In genomic region chr2:240024766-240025165, GRCh38 we compare ENCODE assay signal across 8 cellular contexts. TPM values are rescaled to one million over a fixed set of nuclear protein-coding genes. Genes with fewer than 3 reads are reported as not detected.
DNase-seq lines count a peak whose midpoint lies in the region; ATAC-seq, FAIRE-seq and TF ChIP-seq lines count a peak whose summit lies in the region.

No MANE protein-coding gene starts in this region.

- in situ Hi-C loops in SK-MEL-5 (cut with HindIII; ENCODE audit: low pct_unique_long_range_greater_than_20kb, low sequenced_read_pairs): no loop called here

- peak overlapping the region; percentile 93 for H3K4me3 Mint-ChIP-seq in mesothelial cell of epicardium

- H3K4me3 ChIP-seq in thyroid gland (replicated peaks in 1 of 3): peak overlapping the region; percentile 78 to 96 (median 91)

- H3K36me3 Mint-ChIP-seq in mesothelial cell of epicardium: peaks cover 12% of the 10 kb centered on the region

- no peaks in the 10 kb centered on the region for H3K9me3 Mint-ChIP-seq in mesothelial cell of epicardium

- no peak for FAIRE-seq in GM12892 (lab: Jason Lieb, UNC)

- TF ChIP-seq CTCF in mesothelial cell of epicardium (IDR thresholded peaks at IDR 0.05; ENCODE audit: unreplicated experiment) (no peak), thyroid gland (IDR thresholded peaks at IDR 0.05) (no peak)

- no peaks in the 10 kb centered on the region for H3K27me3 ChIP-seq in thyroid gland

- 0% methylated on average over 16 to 19 of the region's 22 CpGs for WGBS in thyroid gland, 2 donors

- no peak for TF ChIP-seq POLR2A in GM12892 (IDR thresholded peaks at IDR 0.05; ENCODE audit: low read depth, low read length)
- no peak for TF ChIP-seq POLR2A in thyroid gland (IDR thresholded peaks at IDR 0.05)

- peaks cover 10 to 12% of the 10 kb centered on the region in 2 donors for H3K4me1 ChIP-seq in thyroid gland

- intact Hi-C loops in thyroid gland (cut with DNase I): no loop called here

- peak; percentile 16 for ATAC-seq in HG02870 (IDR thresholded peaks at IDR 0.05; ENCODE audit: unreplicated experiment)

- H3K27ac Mint-ChIP-seq in mesothelial cell of epicardium: peak overlapping the region; percentile 96

- H3K27me3 Mint-ChIP-seq in mesothelial cell of epicardium (ENCODE audit: low read depth): peaks cover 7% of the 10 kb centered on the region

- H3K4me1 Mint-ChIP-seq in mesothelial cell of epicardium: peaks cover 15% of the 10 kb centered on the region

- peak overlapping the region in 2 of 3 donors; percentile 88 to 89 for H3K27ac ChIP-seq in thyroid gland

- DNase-seq in GM12892 (ENCODE audit: insufficient read length) (peak; percentile 35), SK-MEL-5 (ENCODE audit: low read depth, low spot score) (peak; percentile 17), dermis blood vessel endothelial cell (peak; percentile 18), mesothelial cell of epicardium (ENCODE audit: low spot score in 2 of 2, unreplicated experiment in 2 of 2) (no peak), thyroid gland (no peak), NCI-H2081 treated with DMSO at 0.1 percent for 48 hours (lab: John Stamatoyannopoulos, UW) (no peak), NCI-H510A (lab: John Stamatoyannopoulos, UW) (no peak)

- H3K36me3 ChIP-seq in thyroid gland: peaks cover 12 to 13% of the 10 kb centered on the region in 2 donors

- no peaks in the 10 kb centered on the region for H3K9me3 ChIP-seq in thyroid gland

RNA-seq across cellular contexts. Expression of gene NDUFA10, which starts 0.4 kb away (rescaled TPM):
- polyA plus RNA-seq in GM12892 (2012; ENCODE audit: missing spikeins): 106 TPM
- 193 and 233 TPM in 2 replicates for total RNA-seq in SK-MEL-5 (2014; rRNA removed; shearing (Covaris generic))
- 109 and 132 TPM in 2 replicates for polyA plus RNA-seq in SK-MEL-5 (2015; cell fraction: cytosol; rRNA removed)
- 300 and 318 TPM in 2 replicates for polyA plus RNA-seq in SK-MEL-5 (2015; cell fraction: nucleus; rRNA removed)
- total RNA-seq in dermis blood vessel endothelial cell (99.9 and 147 TPM in 2 replicates), mesothelial cell of epicardium (121 to 129 TPM (median 125 TPM) in 3 replicates), thyroid gland (100 to 1,000 TPM in 3 of 4 donors, 10 to 100 TPM in 1; 85.6 to 151 (median 138) TPM)

RNA-seq across cellular contexts. Expression of gene OR6B2, which starts 5.5 kb away (rescaled TPM):
- not detected for polyA plus RNA-seq in GM12892 (2012; ENCODE audit: missing spikeins)
- not detected in 2 replicates for total RNA-seq in SK-MEL-5 (2014; rRNA removed; shearing (Covaris generic))
- not detected in 2 replicates for polyA plus RNA-seq in SK-MEL-5 (2015; cell fraction: cytosol; rRNA removed)
- polyA plus RNA-seq in SK-MEL-5 (2015; cell fraction: nucleus; rRNA removed): not detected in 2 replicates
- total RNA-seq in dermis blood vessel endothelial cell (not detected in 2 replicates), mesothelial cell of epicardium (not detected in 3 replicates), thyroid gland (not detected)

RNA-seq across cellular contexts. Expression of gene OR6B3, which starts 28.6 kb away (rescaled TPM):
- not detected for polyA plus RNA-seq in GM12892 (2012; ENCODE audit: missing spikeins)
- not detected in 2 replicates for total RNA-seq in SK-MEL-5 (2014; rRNA removed; shearing (Covaris generic))
- polyA plus RNA-seq in SK-MEL-5 (2015; cell fraction: cytosol; rRNA removed): not detected in 2 replicates
- polyA plus RNA-seq in SK-MEL-5 (2015; cell fraction: nucleus; rRNA removed): not detected in 2 replicates
- total RNA-seq in dermis blood vessel endothelial cell (not detected in 2 replicates), mesothelial cell of epicardium (not detected in 3 replicates), thyroid gland (not detected)

Comparison
In these comparisons a context has a peak if more than half of its experiments do, and no peak if none do; other contexts are left out.
1. DNase-seq: peak in GM12892 (single experiment), SK-MEL-5 (single experiment) and dermis blood vessel endothelial cell (single experiment); none in mesothelial cell of epicardium (0 of 2), thyroid gland (0 of 2), NCI-H2081 treated with DMSO at 0.1 percent for 48 hours (single experiment) and NCI-H510A (single experiment).